ENCODE assay signal across 1 cellular context in the genomic region with DNA sequence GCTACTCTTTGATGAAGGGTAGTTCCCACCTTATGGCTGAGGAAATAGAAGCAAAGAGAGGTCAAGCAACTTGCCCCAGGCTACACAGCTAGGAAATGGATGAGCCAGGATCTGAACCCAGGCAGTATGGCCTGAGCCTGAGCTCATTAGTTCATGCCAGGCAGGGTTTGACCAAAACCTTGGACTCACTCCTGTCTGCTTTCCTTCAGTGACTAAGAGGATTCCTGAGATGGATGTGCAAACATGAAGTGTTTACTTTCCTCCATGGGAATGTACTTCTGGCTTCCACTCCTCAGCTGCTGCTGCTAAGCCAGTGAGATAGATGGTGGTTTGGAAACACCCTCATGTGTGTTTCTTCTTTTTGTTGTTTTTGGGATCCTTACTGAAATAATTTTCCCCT.
TF ChIP-seq lines count a peak whose summit lies in the region.

No MANE protein-coding gene starts in this region.

TF ChIP-seq in HepG2, 621 proteins besides CTCF, POLR2A, EP300 and RAD21 (continued from another document and continues in another):
- TF ChIP-seq, protein P1, sequence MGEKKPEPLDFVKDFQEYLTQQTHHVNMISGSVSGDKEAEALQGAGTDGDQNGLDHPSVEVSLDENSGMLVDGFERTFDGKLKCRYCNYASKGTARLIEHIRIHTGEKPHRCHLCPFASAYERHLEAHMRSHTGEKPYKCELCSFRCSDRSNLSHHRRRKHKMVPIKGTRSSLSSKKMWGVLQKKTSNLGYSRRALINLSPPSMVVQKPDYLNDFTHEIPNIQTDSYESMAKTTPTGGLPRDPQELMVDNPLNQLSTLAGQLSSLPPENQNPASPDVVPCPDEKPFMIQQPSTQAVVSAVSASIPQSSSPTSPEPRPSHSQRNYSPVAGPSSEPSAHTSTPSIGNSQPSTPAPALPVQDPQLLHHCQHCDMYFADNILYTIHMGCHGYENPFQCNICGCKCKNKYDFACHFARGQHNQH (CRISPR knock-in tag; IDR thresholded peaks at IDR 0.05): no peak
- TF ChIP-seq CENPX (CRISPR knock-in tag; IDR thresholded peaks at IDR 0.05) (no peak), PPARG (CRISPR knock-in tag; conservative IDR thresholded peaks at IDR 0.05) (no peak), ZNF30 (CRISPR knock-in tag; IDR thresholded peaks at IDR 0.05) (no peak), HDAC1 (CRISPR knock-in tag; IDR thresholded peaks at IDR 0.05) (0 out of 2 replicates have a peak, but pooled peaks have one; percentile 18), GLI4 (CRISPR knock-in tag; IDR thresholded peaks at IDR 0.05; ENCODE audit: borderline replicate concordance) (no peak), ZEB1 (IDR thresholded peaks at IDR 0.05; ENCODE audit: insufficient replicate concordance, low read depth) (no peak), KAT7 (CRISPR knock-in tag; IDR thresholded peaks at IDR 0.05; ENCODE audit: borderline replicate concordance) (no peak), MAFK (conservative IDR thresholded peaks at IDR 0.05 in 1 of 2, IDR thresholded peaks at IDR 0.05 in 1 of 2; ENCODE audit: low read length in 2 of 2) (no peak), ZBTB3 (CRISPR knock-in tag; IDR thresholded peaks at IDR 0.05; ENCODE audit: borderline replicate concordance, low read depth) (no peak), CHD4 (IDR thresholded peaks at IDR 0.05; ENCODE audit: borderline replicate concordance, low read length) (no peak), MAF1 (CRISPR knock-in tag; IDR thresholded peaks at IDR 0.05; ENCODE audit: borderline replicate concordance) (no peak), HOXA3 (CRISPR knock-in tag; IDR thresholded peaks at IDR 0.05) (0 out of 2 replicates have a peak, but pooled peaks have one; percentile 19), RBM39 (IDR thresholded peaks at IDR 0.05; ENCODE audit: low read depth, low read length, poor library complexity, severe bottlenecking) (no peak), SALL1 (CRISPR knock-in tag; IDR thresholded peaks at IDR 0.05) (peak; percentile 50), ZNF577 (CRISPR knock-in tag; IDR thresholded peaks at IDR 0.05; ENCODE audit: borderline replicate concordance, low read depth) (no peak), KLF12 (CRISPR knock-in tag; IDR thresholded peaks at IDR 0.05; ENCODE audit: borderline replicate concordance) (no peak), ZNF446 (CRISPR knock-in tag; IDR thresholded peaks at IDR 0.05) (no peak), NR3C1 (CRISPR knock-in tag; IDR thresholded peaks at IDR 0.05) (no peak), CREB1 (IDR thresholded peaks at IDR 0.05) (no peak), CREB1 (CRISPR knock-in tag; IDR thresholded peaks at IDR 0.05) (peak; percentile 17; the same call in 1 of the 2 replicates), MED1 (CRISPR knock-in tag; IDR thresholded peaks at IDR 0.05) (0 out of 2 replicates have a peak, but pooled peaks have one; percentile 15), POLR2AphosphoS2 (IDR thresholded peaks at IDR 0.05; ENCODE audit: low read depth, low read length) (no peak), KAT8 (CRISPR knock-in tag; IDR thresholded peaks at IDR 0.05) (no peak), RNF2 (conservative IDR thresholded peaks at IDR 0.05; ENCODE audit: low read depth) (no peak), NR2F6 (IDR thresholded peaks at IDR 0.05) (no peak), NR2F6 (CRISPR knock-in tag; IDR thresholded peaks at IDR 0.05) (0 out of 2 replicates have a peak, but pooled peaks have one; percentile 10), SAP130 (CRISPR knock-in tag; IDR thresholded peaks at IDR 0.05; ENCODE audit: low read depth) (peak; percentile 47), BCL6 (CRISPR knock-in tag; IDR thresholded peaks at IDR 0.05) (peak; percentile 25; the same call in 1 of the 2 replicates), ZNF17 (CRISPR knock-in tag; IDR thresholded peaks at IDR 0.05) (no peak), ZNF354B (CRISPR knock-in tag; IDR thresholded peaks at IDR 0.05) (no peak), FOXJ3 (CRISPR knock-in tag; IDR thresholded peaks at IDR 0.05; ENCODE audit: borderline replicate concordance) (no peak), SOX13 (IDR thresholded peaks at IDR 0.05) (no peak), SOX13 (CRISPR knock-in tag; conservative IDR thresholded peaks at IDR 0.05 in 1 of 2, IDR thresholded peaks at IDR 0.05 in 1 of 2) (peak in 1 of 2 experiments; percentile 52; a peak in 2 of 4 replicates), FOXA1 (IDR thresholded peaks at IDR 0.05) (peak; percentile 55), FOXA1 (CRISPR knock-in tag; IDR thresholded peaks at IDR 0.05) (peak; percentile 91), RARA (CRISPR knock-in tag; IDR thresholded peaks at IDR 0.05) (peak; percentile 56; the same call in 1 of the 2 replicates), SP1 (IDR thresholded peaks at IDR 0.05) (no peak), SP1 (CRISPR knock-in tag; IDR thresholded peaks at IDR 0.05) (0 out of 2 replicates have a peak, but pooled peaks have one; percentile 10)
- TF ChIP-seq, protein P2, sequence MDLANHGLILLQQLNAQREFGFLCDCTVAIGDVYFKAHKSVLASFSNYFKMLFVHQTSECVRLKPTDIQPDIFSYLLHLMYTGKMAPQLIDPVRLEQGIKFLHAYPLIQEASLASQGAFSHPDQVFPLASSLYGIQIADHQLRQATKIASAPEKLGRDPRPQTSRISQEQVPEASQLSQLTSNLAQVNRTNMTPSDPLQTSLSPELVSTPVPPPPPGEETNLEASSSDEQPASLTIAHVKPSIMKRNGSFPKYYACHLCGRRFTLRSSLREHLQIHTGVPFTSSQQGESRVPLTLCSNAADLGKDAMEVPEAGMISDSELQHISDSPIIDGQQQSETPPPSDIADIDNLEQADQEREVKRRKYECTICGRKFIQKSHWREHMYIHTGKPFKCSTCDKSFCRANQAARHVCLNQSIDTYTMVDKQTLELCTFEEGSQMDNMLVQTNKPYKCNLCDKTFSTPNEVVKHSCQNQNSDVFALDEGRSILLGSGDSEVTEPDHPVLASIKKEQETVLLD (CRISPR knock-in tag; IDR thresholded peaks at IDR 0.05; ENCODE audit: low read depth): no peak
- TF ChIP-seq, protein P3, sequence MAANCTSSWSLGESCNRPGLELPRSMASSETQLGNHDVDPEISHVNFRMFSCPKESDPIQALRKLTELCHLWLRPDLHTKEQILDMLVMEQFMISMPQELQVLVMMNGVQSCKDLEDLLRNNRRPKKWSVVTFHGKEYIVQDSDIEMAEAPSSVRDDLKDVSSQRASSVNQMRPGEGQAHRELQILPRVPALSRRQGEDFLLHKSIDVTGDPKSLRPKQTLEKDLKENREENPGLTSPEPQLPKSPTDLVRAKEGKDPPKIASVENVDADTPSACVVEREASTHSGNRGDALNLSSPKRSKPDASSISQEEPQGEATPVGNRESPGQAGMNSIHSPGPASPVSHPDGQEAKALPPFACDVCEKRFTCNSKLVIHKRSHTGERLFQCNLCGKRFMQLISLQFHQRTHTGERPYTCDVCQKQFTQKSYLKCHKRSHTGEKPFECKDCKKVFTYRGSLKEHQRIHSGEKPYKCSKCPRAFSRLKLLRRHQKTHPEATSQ (CRISPR knock-in tag; IDR thresholded peaks at IDR 0.05; ENCODE audit: borderline replicate concordance): no peak
- TF ChIP-seq, protein P4, sequence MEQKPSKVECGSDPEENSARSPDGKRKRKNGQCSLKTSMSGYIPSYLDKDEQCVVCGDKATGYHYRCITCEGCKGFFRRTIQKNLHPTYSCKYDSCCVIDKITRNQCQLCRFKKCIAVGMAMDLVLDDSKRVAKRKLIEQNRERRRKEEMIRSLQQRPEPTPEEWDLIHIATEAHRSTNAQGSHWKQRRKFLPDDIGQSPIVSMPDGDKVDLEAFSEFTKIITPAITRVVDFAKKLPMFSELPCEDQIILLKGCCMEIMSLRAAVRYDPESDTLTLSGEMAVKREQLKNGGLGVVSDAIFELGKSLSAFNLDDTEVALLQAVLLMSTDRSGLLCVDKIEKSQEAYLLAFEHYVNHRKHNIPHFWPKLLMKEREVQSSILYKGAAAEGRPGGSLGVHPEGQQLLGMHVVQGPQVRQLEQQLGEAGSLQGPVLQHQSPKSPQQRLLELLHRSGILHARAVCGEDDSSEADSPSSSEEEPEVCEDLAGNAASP (CRISPR knock-in tag; IDR thresholded peaks at IDR 0.05; ENCODE audit: borderline replicate concordance): no peak
- TF ChIP-seq, protein P5, sequence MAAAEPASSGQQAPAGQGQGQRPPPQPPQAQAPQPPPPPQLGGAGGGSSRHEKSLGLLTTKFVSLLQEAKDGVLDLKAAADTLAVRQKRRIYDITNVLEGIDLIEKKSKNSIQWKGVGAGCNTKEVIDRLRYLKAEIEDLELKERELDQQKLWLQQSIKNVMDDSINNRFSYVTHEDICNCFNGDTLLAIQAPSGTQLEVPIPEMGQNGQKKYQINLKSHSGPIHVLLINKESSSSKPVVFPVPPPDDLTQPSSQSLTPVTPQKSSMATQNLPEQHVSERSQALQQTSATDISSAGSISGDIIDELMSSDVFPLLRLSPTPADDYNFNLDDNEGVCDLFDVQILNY (CRISPR knock-in tag; conservative IDR thresholded peaks at IDR 0.05): no peak
- TF ChIP-seq, protein P6, sequence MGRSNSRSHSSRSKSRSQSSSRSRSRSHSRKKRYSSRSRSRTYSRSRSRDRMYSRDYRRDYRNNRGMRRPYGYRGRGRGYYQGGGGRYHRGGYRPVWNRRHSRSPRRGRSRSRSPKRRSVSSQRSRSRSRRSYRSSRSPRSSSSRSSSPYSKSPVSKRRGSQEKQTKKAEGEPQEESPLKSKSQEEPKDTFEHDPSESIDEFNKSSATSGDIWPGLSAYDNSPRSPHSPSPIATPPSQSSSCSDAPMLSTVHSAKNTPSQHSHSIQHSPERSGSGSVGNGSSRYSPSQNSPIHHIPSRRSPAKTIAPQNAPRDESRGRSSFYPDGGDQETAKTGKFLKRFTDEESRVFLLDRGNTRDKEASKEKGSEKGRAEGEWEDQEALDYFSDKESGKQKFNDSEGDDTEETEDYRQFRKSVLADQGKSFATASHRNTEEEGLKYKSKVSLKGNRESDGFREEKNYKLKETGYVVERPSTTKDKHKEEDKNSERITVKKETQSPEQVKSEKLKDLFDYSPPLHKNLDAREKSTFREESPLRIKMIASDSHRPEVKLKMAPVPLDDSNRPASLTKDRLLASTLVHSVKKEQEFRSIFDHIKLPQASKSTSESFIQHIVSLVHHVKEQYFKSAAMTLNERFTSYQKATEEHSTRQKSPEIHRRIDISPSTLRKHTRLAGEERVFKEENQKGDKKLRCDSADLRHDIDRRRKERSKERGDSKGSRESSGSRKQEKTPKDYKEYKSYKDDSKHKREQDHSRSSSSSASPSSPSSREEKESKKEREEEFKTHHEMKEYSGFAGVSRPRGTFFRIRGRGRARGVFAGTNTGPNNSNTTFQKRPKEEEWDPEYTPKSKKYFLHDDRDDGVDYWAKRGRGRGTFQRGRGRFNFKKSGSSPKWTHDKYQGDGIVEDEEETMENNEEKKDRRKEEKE (IDR thresholded peaks at IDR 0.05): no peak
- TF ChIP-seq, protein P7, sequence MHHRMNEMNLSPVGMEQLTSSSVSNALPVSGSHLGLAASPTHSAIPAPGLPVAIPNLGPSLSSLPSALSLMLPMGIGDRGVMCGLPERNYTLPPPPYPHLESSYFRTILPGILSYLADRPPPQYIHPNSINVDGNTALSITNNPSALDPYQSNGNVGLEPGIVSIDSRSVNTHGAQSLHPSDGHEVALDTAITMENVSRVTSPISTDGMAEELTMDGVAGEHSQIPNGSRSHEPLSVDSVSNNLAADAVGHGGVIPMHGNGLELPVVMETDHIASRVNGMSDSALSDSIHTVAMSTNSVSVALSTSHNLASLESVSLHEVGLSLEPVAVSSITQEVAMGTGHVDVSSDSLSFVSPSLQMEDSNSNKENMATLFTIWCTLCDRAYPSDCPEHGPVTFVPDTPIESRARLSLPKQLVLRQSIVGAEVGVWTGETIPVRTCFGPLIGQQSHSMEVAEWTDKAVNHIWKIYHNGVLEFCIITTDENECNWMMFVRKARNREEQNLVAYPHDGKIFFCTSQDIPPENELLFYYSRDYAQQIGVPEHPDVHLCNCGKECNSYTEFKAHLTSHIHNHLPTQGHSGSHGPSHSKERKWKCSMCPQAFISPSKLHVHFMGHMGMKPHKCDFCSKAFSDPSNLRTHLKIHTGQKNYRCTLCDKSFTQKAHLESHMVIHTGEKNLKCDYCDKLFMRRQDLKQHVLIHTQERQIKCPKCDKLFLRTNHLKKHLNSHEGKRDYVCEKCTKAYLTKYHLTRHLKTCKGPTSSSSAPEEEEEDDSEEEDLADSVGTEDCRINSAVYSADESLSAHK (CRISPR knock-in tag; IDR thresholded peaks at IDR 0.05; ENCODE audit: borderline replicate concordance): no peak
- TF ChIP-seq, protein P8, sequence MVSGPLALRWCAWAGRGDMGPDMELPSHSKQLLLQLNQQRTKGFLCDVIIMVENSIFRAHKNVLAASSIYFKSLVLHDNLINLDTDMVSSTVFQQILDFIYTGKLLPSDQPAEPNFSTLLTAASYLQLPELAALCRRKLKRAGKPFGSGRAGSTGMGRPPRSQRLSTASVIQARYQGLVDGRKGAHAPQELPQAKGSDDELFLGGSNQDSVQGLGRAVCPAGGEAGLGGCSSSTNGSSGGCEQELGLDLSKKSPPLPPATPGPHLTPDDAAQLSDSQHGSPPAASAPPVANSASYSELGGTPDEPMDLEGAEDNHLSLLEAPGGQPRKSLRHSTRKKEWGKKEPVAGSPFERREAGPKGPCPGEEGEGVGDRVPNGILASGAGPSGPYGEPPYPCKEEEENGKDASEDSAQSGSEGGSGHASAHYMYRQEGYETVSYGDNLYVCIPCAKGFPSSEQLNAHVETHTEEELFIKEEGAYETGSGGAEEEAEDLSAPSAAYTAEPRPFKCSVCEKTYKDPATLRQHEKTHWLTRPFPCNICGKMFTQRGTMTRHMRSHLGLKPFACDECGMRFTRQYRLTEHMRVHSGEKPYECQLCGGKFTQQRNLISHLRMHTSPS (CRISPR knock-in tag; IDR thresholded peaks at IDR 0.05; ENCODE audit: low read depth): 0 out of 2 replicates have a peak, but pooled peaks have one; percentile 21
- TF ChIP-seq, protein P9, sequence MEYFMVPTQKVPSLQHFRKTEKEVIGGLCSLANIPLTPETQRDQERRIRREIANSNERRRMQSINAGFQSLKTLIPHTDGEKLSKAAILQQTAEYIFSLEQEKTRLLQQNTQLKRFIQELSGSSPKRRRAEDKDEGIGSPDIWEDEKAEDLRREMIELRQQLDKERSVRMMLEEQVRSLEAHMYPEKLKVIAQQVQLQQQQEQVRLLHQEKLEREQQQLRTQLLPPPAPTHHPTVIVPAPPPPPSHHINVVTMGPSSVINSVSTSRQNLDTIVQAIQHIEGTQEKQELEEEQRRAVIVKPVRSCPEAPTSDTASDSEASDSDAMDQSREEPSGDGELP (IDR thresholded peaks at IDR 0.05; ENCODE audit: borderline replicate concordance, low read depth): peak; percentile 32; the same call in 1 of the 2 replicates
- TF ChIP-seq, protein P10, sequence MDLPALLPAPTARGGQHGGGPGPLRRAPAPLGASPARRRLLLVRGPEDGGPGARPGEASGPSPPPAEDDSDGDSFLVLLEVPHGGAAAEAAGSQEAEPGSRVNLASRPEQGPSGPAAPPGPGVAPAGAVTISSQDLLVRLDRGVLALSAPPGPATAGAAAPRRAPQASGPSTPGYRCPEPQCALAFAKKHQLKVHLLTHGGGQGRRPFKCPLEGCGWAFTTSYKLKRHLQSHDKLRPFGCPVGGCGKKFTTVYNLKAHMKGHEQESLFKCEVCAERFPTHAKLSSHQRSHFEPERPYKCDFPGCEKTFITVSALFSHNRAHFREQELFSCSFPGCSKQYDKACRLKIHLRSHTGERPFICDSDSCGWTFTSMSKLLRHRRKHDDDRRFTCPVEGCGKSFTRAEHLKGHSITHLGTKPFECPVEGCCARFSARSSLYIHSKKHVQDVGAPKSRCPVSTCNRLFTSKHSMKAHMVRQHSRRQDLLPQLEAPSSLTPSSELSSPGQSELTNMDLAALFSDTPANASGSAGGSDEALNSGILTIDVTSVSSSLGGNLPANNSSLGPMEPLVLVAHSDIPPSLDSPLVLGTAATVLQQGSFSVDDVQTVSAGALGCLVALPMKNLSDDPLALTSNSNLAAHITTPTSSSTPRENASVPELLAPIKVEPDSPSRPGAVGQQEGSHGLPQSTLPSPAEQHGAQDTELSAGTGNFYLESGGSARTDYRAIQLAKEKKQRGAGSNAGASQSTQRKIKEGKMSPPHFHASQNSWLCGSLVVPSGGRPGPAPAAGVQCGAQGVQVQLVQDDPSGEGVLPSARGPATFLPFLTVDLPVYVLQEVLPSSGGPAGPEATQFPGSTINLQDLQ (CRISPR knock-in tag; IDR thresholded peaks at IDR 0.05): no peak
